ENCODE assay signal across 16 cellular contexts in the genomic region with DNA sequence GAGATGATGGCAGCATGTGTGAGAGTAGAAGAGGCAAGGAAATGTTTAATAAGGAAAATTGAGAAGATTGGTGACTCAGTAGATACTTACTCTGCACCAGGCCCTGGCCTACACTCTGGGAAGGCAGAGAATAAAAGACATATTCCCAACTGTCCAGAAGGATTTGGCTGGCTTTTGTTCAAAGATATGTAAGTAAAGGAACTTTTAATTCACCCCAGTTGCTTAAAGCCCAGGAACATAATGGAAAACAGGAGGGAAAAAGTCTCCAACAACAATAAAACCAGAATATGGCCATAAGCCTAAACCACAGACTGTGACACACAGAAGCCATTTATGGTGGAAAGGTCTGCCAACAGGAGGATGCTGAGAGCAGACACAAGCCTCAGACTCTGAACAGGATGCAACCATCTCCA.
DNase-seq lines count a peak whose midpoint lies in the region; ATAC-seq and TF ChIP-seq lines count a peak whose summit lies in the region.
"Had no signal": no experiment of that assay in that cellular context is flagged by ENCODE, and none has a peak within 500 bp of the region (broad histone marks: within the 10 kb centered on the region; RNA-seq: fewer than 3 reads in every experiment).

No MANE protein-coding gene starts in this region.

- peak overlapping the region; percentile 37; the same call in 1 of the 2 replicates for H3K27ac ChIP-seq in GM23248
- peak overlapping the region; percentile 10 for H3K27ac ChIP-seq in right cardiac atrium (ENCODE audit: low read length)
- peak overlapping the region; percentile 55 for H3K27ac ChIP-seq in suprapubic skin
- H3K27ac ChIP-seq: BLaER1 treated with 17β-estradiol and CSF1 and Interleukin-3, amounts not matched to agents 10 nM and 100 nM; epithelial cell of prostate had no signal

- intact Hi-C loops in right cardiac atrium (cut with DNase I): no loop called here

- no peaks in the 10 kb centered on the region for H4K20me1 ChIP-seq in GM23248 (ENCODE audit: insufficient read depth)
- H4K20me1 ChIP-seq: BLaER1 treated with 17β-estradiol and CSF1 and Interleukin-3, amounts not matched to agents 10 nM and 100 nM had no signal

- no peak for TF ChIP-seq CTCF in astrocyte of the spinal cord (IDR thresholded peaks at IDR 0.05; ENCODE audit: low read depth, low read length)
- no peak for TF ChIP-seq CTCF in suprapubic skin (IDR thresholded peaks at IDR 0.05)

- no peaks in the 10 kb centered on the region for H3K79me2 ChIP-seq in GM23248 (ENCODE audit: insufficient read depth)

- H3K36me3 ChIP-seq in GM23248 (ENCODE audit: low read depth) (no peaks in the 10 kb centered on the region), suprapubic skin (no peaks in the 10 kb centered on the region)
- H3K36me3 ChIP-seq: BLaER1 treated with 17β-estradiol and CSF1 and Interleukin-3, amounts not matched to agents 10 nM and 100 nM had no signal

- no peaks in the 10 kb centered on the region for H3K9me2 ChIP-seq in GM23248 (ENCODE audit: insufficient read depth)

- H3K27me3 ChIP-seq in GM23248 (replicated peaks; ENCODE audit: insufficient read depth) (no peaks in the 10 kb centered on the region), right cardiac atrium (ENCODE audit: control insufficient read depth, insufficient read depth) (no peaks in the 10 kb centered on the region), suprapubic skin (no peaks in the 10 kb centered on the region)
- H3K27me3 ChIP-seq: BLaER1 treated with 17β-estradiol and CSF1 and Interleukin-3, amounts not matched to agents 10 nM and 100 nM had no signal

- DNase-seq in GM23248 (peak; percentile 79), astrocyte of the spinal cord (ENCODE audit: low read depth, low spot score) (peak; percentile 78), right cardiac atrium (no peak), suprapubic skin (ENCODE audit: low spot score in 2 of 2) (no peak), HPDE6-E6E7 (ENCODE audit: extremely low spot score) (no peak)
- DNase-seq: activated T-cell treated with anti-CD3 and anti-CD28 coated beads for 4 hours; NCI-H510A treated with DMSO at 0.1 percent for 48 hours; OCI-M1; stimulated activated CD4-positive, alpha-beta T cell treated with anti-CD3 and anti-CD28 coated beads, Interleukin-15, amount 100 ng/mL, for 24 hours; trophoblast cell had no signal

- H3K9me3 ChIP-seq in GM23248 (ENCODE audit: low read depth) (no peaks in the 10 kb centered on the region), right cardiac atrium (ENCODE audit: control insufficient read depth, low read length) (no peaks in the 10 kb centered on the region), suprapubic skin (peaks cover 5% of the 10 kb centered on the region)

- peak overlapping the region; percentile 50; the same call in 1 of the 2 replicates for H2AFZ ChIP-seq in GM23248

- H3F3A ChIP-seq in GM23248 (ENCODE audit: insufficient read depth): peaks cover 14% of the 10 kb centered on the region

- no peak for TF ChIP-seq POLR2A in suprapubic skin (IDR thresholded peaks at IDR 0.05)

- H3K4me1 ChIP-seq in GM23248 (ENCODE audit: insufficient read depth) (peaks cover 13% of the 10 kb centered on the region), right cardiac atrium (ENCODE audit: control insufficient read depth, insufficient read depth, low read length) (peaks cover 3% of the 10 kb centered on the region), suprapubic skin (peaks cover 20% of the 10 kb centered on the region)
- H3K4me1 ChIP-seq: BLaER1 treated with 17β-estradiol and CSF1 and Interleukin-3, amounts not matched to agents 10 nM and 100 nM had no signal

- no peak overlapping the region for H3K9ac ChIP-seq in GM23248
- H3K9ac ChIP-seq: BLaER1 treated with 17β-estradiol and CSF1 and Interleukin-3, amounts not matched to agents 10 nM and 100 nM had no signal

- peak overlapping the region; percentile 1 for H3K4me2 ChIP-seq in GM23248 (ENCODE audit: unreplicated experiment)
- H3K4me2 ChIP-seq: BLaER1 treated with 17β-estradiol and CSF1 and Interleukin-3, amounts not matched to agents 10 nM and 100 nM had no signal

- in situ Hi-C loops in GM23248 (cut with MboI) (no loop called here), astrocyte of the spinal cord (cut with HindIII; ENCODE audit: low sequenced_read_pairs) (no loop called here)

- peak; percentile 47 to 59 for ATAC-seq in right cardiac atrium
- no peak for ATAC-seq in GM18909 (IDR thresholded peaks at IDR 0.05; ENCODE audit: poor library complexity, unreplicated experiment)
- no peak for ATAC-seq in GM18868 (IDR thresholded peaks at IDR 0.05; ENCODE audit: unreplicated experiment)
- no peak for ATAC-seq in GM18498 (IDR thresholded peaks at IDR 0.05; ENCODE audit: unreplicated experiment)

- H3K4me3 ChIP-seq in GM23248 (no peak overlapping the region), astrocyte of the spinal cord (ENCODE audit: low read depth, low read length) (no peak overlapping the region), right cardiac atrium (ENCODE audit: low read length) (no peak overlapping the region), suprapubic skin (no peak overlapping the region)
- H3K4me3 ChIP-seq: BLaER1 treated with 17β-estradiol and CSF1 and Interleukin-3, amounts not matched to agents 10 nM and 100 nM; lung had no signal

- no peak for TF ChIP-seq EP300 in suprapubic skin (IDR thresholded peaks at IDR 0.05)

Comparison
In these comparisons a context has a peak if more than half of its experiments do, and no peak if none do; other contexts are left out.
1. DNase-seq: peak in GM23248 (single experiment) and astrocyte of the spinal cord (single experiment); none in right cardiac atrium (0 of 3), suprapubic skin (0 of 2) and HPDE6-E6E7 (single experiment).
2. ATAC-seq: peak in right cardiac atrium (2 of 2); none in GM18909 (single experiment), GM18868 (single experiment) and GM18498 (single experiment).
3. Peak in every context shown above with its lines, with median percentiles within 50 percentile points of each other: H3K27ac ChIP-seq.